ENCODE assay signal across 8 cellular contexts in genomic region chr5:73445708-73446630, GRCh38. TPM values are rescaled to one million over a fixed set of nuclear protein-coding genes. Genes with fewer than 3 reads are reported as not detected.
DNase-seq lines count a peak whose midpoint lies in the region; ATAC-seq and TF ChIP-seq lines count a peak whose summit lies in the region.

No MANE protein-coding gene starts in this region.

- H3K27ac ChIP-seq in SK-N-SH (ENCODE audit: low read depth in 2 of 2, low read length in 1 of 2), result peak overlapping the region; percentile 76 to 89; a peak in 3 of 4 replicates
- H3K27ac ChIP-seq in SJSA1, result no peak overlapping the region
- peak overlapping the region in 3 of 4 donors; percentile 54 to 89 (median 85) for H3K27ac ChIP-seq in esophagus squamous epithelium

- H3K79me2 ChIP-seq in SK-N-SH (ENCODE audit: insufficient read depth), result peaks cover 79% of the 10 kb centered on the region

- H3K9ac ChIP-seq in SK-N-SH, result peak overlapping the region; percentile 94

- peaks cover 17% of the 10 kb centered on the region for H4K20me1 ChIP-seq in SK-N-SH (ENCODE audit: insufficient read depth)

- intact Hi-C loops in esophagus squamous epithelium (cut with DNase I), result loop anchor here (10.0 kb wide), 1 partner anchor 141 kb away; no protein-coding TSS in a partner anchor
- intact Hi-C loops in posterior vena cava (cut with DNase I), result loop anchor here in 1 of 2 donors (10.0 kb wide), 1 partner anchor 361 kb away; no protein-coding TSS in a partner anchor

- CTCF ChIA-PET in SK-N-SH (lab: Yijun Ruan, JAX), result interaction anchor here (0.7 to 1.0 kb wide), 3 partner anchors 8 to 217 kb away, joined by 3 to 8 read pairs (median 7); no protein-coding TSS in a partner anchor

- TF ChIP-seq POLR2A in esophagus squamous epithelium (IDR thresholded peaks at IDR 0.05), result no peak

- POLR2A ChIA-PET in SK-N-SH (lab: Yijun Ruan, JAX), result no interaction called here

- no peak for TF ChIP-seq EP300 in SK-N-SH (IDR thresholded peaks at IDR 0.05; ENCODE audit: borderline replicate concordance in 1 of 2, low read depth in 1 of 2, low read length in 1 of 2)

- no peak for TF ChIP-seq RAD21 in SK-N-SH (IDR thresholded peaks at IDR 0.05; ENCODE audit: low read length)

- H3K4me1 ChIP-seq in SK-N-SH (ENCODE audit: control insufficient read depth in 1 of 2, insufficient read depth in 2 of 2, low read depth in 1 of 2, low read length in 1 of 2), result peaks cover 7 to 25% of the 10 kb centered on the region in 2 experiments
- H3K4me1 ChIP-seq in SJSA1 (replicated peaks), result peaks cover 5% of the 10 kb centered on the region
- peaks cover 14 to 44% (median 15%) of the 10 kb centered on the region in 3 donors for H3K4me1 ChIP-seq in esophagus squamous epithelium

- DNase-seq in SK-N-SH, result no peak
- DNase-seq in SJSA1 (ENCODE audit: low read depth in 1 of 2, low spot score in 2 of 2), result no peak
- no peak for DNase-seq in esophagus squamous epithelium (lab: John Stamatoyannopoulos, UW)
- no peak for DNase-seq in skeletal muscle cell (ENCODE audit: low read depth)
- no peak for DNase-seq in posterior vena cava (ENCODE audit: low spot score)
- DNase-seq in glomerular visceral epithelial cell (ENCODE audit: extremely low spot score), result no peak
- DNase-seq in stimulated activated CD4-positive, alpha-beta T cell treated with anti-CD3 and anti-CD28 coated beads, Interleukin-2, amount 100 ng/mL, for 24 hours, result no peak

- no peaks in the 10 kb centered on the region for H3K9me2 ChIP-seq in SK-N-SH

- peak overlapping the region; percentile 88 for H3K4me2 ChIP-seq in SK-N-SH

- H3K36me3 ChIP-seq in SK-N-SH (replicated peaks in 1 of 2; ENCODE audit: control insufficient read depth in 1 of 2, insufficient read depth in 2 of 2, low read length in 1 of 2) (peaks cover 21 to 34% of the 10 kb centered on the region in 2 experiments), SJSA1 (peaks cover 6% of the 10 kb centered on the region), esophagus squamous epithelium (no peaks in the 10 kb centered on the region)

- ATAC-seq in SK-N-SH treated with all-trans-retinoic acid at 6 μM for 48 hours, result no peak

- no peak overlapping the region for H2AFZ ChIP-seq in SK-N-SH (ENCODE audit: low read depth)

- H3F3A ChIP-seq in SK-N-SH (replicated peaks; ENCODE audit: insufficient read depth), result peaks cover 56% of the 10 kb centered on the region

- WGBS in SK-N-SH (ENCODE audit: low lambda C conversion rate), result 14% methylated on average over 7 of the region's 7 CpGs
- whole genome bisulfite sequencing in esophagus squamous epithelium, 2 donors, result 31 to 37% methylated on average over 7 of the region's 7 CpGs

- peak overlapping the region; percentile 69 to 80 for H3K4me3 ChIP-seq in SK-N-SH (ENCODE audit: low read depth in 2 of 2, low read length in 1 of 2)
- H3K4me3 ChIP-seq in SJSA1, result peak overlapping the region; percentile 66
- peak overlapping the region; percentile 13 to 77 (median 46) for H3K4me3 ChIP-seq in esophagus squamous epithelium
- peak overlapping the region; percentile 84 for H3K4me3 ChIP-seq in skeletal muscle cell (ENCODE audit: low read depth, low read length)

- TF ChIP-seq CTCF in SK-N-SH (IDR thresholded peaks at IDR 0.05), result no peak
- no peak for TF ChIP-seq CTCF in esophagus squamous epithelium (IDR thresholded peaks at IDR 0.05)

- H3K27me3 ChIP-seq in SK-N-SH (ENCODE audit: insufficient read depth) (no peaks in the 10 kb centered on the region), SJSA1 (replicated peaks) (no peaks in the 10 kb centered on the region), esophagus squamous epithelium (peaks cover 18 to 99% (median 51%) of the 10 kb centered on the region in 4 donors)

- H3K9me3 ChIP-seq in SK-N-SH (no peaks in the 10 kb centered on the region), SJSA1 (replicated peaks) (no peaks in the 10 kb centered on the region), esophagus squamous epithelium (no peaks in the 10 kb centered on the region)

TF ChIP-seq in SK-N-SH, 30 proteins besides CTCF, POLR2A, EP300 and RAD21 (continues in another document):
- no peak for TF ChIP-seq ELF1 (IDR thresholded peaks at IDR 0.05)
- TF ChIP-seq MEF2A (IDR thresholded peaks at IDR 0.05; ENCODE audit: borderline replicate concordance, low read depth), result no peak
- no peak for TF ChIP-seq IRF3 (IDR thresholded peaks at IDR 0.05; ENCODE audit: low read depth, low read length)

TF ChIP-seq in SK-N-SH treated with all-trans-retinoic acid at 6 μM for 48 hours, 23 proteins besides CTCF, POLR2A, EP300 and RAD21:
- TF ChIP-seq ISL1 (CRISPR knock-in tag; IDR thresholded peaks at IDR 0.05), result no peak
- no peak for TF ChIP-seq CSDC2 (CRISPR knock-in tag; IDR thresholded peaks at IDR 0.05)
- no peak for TF ChIP-seq CSRNP3 (CRISPR knock-in tag; IDR thresholded peaks at IDR 0.05)
- no peak for TF ChIP-seq PPARA (CRISPR knock-in tag; IDR thresholded peaks at IDR 0.05; ENCODE audit: borderline replicate concordance)
- no peak for TF ChIP-seq GLIS3 (CRISPR knock-in tag; IDR thresholded peaks at IDR 0.05)
- no peak for TF ChIP-seq SNAI2 (CRISPR knock-in tag; IDR thresholded peaks at IDR 0.05)
- TF ChIP-seq ZNF8 (CRISPR knock-in tag; IDR thresholded peaks at IDR 0.05), result no peak
- TF ChIP-seq ZFP30 (CRISPR knock-in tag; IDR thresholded peaks at IDR 0.05), result no peak
- TF ChIP-seq ZFP3 (CRISPR knock-in tag; IDR thresholded peaks at IDR 0.05), result no peak
- no peak for TF ChIP-seq ZNF70 (CRISPR knock-in tag; IDR thresholded peaks at IDR 0.05)
- TF ChIP-seq CREB5 (CRISPR knock-in tag; IDR thresholded peaks at IDR 0.05; ENCODE audit: low read depth), result no peak
- no peak for TF ChIP-seq ESRRG (CRISPR knock-in tag; IDR thresholded peaks at IDR 0.05)
- no peak for TF ChIP-seq POU6F1 (CRISPR knock-in tag; IDR thresholded peaks at IDR 0.05; ENCODE audit: borderline replicate concordance, low read depth)
TF ChIP-seq in SK-N-SH treated with all-trans-retinoic acid at 6 μM for 48 hours: peak in this region for 0.

RNA-seq across cellular contexts. Expression of gene FOXD1, which starts 2.6 kb away (rescaled TPM):
- 39.6 and 73.9 TPM in 2 replicates for polyA plus RNA-seq in SK-N-SH (2012; rRNA removed)
- 71.2 and 72.6 TPM in 2 replicates for polyA plus RNA-seq in SK-N-SH (2012; cell fraction: cytosol; rRNA removed)
- 48.7 and 52.6 TPM in 2 replicates for polyA plus RNA-seq in SK-N-SH (2012; cell fraction: nucleus; rRNA removed)
- total RNA-seq in SJSA1 (2014; rRNA removed; shearing (Covaris generic)), result 10.4 and 11.2 TPM in 2 replicates
- 1 to 10 TPM in 2 of 4 donors, under 1 TPM in 1, not detected in 1; 0.48 to 3.5 (median 1.5) TPM for total RNA-seq in esophagus squamous epithelium
- total RNA-seq in posterior vena cava, result 10 to 100 TPM; 10.2 to 15.8 TPM

RNA-seq across cellular contexts. Expression of gene BTF3, which starts 52.3 kb away (rescaled TPM):
- polyA plus RNA-seq in SK-N-SH (2012; rRNA removed), result 458 and 492 TPM in 2 replicates
- 622 and 790 TPM in 2 replicates for polyA plus RNA-seq in SK-N-SH (2012; cell fraction: cytosol; rRNA removed)
- polyA plus RNA-seq in SK-N-SH (2012; cell fraction: nucleus; rRNA removed), result 127 and 171 TPM in 2 replicates
- total RNA-seq in SJSA1 (2014; rRNA removed; shearing (Covaris generic)), result 309 and 496 TPM in 2 replicates
- total RNA-seq in esophagus squamous epithelium (100 to 1,000 TPM; 467 to 654 (median 574) TPM), posterior vena cava (100 to 1,000 TPM; 389 to 397 TPM)
